Comparison of ENCODE assay signal across 35 cellular contexts in genomic region chr11:22041039-22041438, GRCh38.
"Had no signal": no experiment of that assay in that cellular context is flagged by ENCODE, and none has a peak within 500 bp of the region (broad histone marks: within the 10 kb centered on the region; RNA-seq: fewer than 3 reads in every experiment).

No MANE protein-coding gene starts in this region.

- H3K27me3 ChIP-seq: MG63 had no signal

- H3K9me3 ChIP-seq: MG63 had no signal

- DNase-seq: Karpas-422, Kasumi-1, MG63, MM.1S, MV-4-11, NCI-H1048, NCI-H1092, NCI-H1092 treated with DMSO at 0.1 percent for 48 hours, NCI-H1105, NCI-H1105 treated with DMSO at 0.1 percent for 48 hours, NCI-H1417, NCI-H1417 treated with DMSO at 0.1 percent for 48 hours, NCI-H1436, NCI-H1436 treated with DMSO at 0.1 percent for 48 hours, NCI-H146, NCI-H1694, NCI-H1694 treated with DMSO at 0.1 percent for 48 hours, NCI-H187, NCI-H187 treated with DMSO at 0.1 percent for 48 hours, NCI-H1930, NCI-H2029, NCI-H2029 treated with DMSO at 0.1 percent for 48 hours, NCI-H2081, NCI-H2081 treated with DMSO at 0.1 percent for 48 hours, NCI-H2107, NCI-H2171, NCI-H2171 treated with DMSO at 0.1 percent for 48 hours, NCI-H2227 treated with DMSO at 0.1 percent for 48 hours, NCI-H226, NCI-H345, NCI-H446, NCI-H446 treated with DMSO at 0.1 percent for 48 hours, NCI-H510A, NCI-H510A treated with DMSO at 0.1 percent for 48 hours, NCI-H524 had no signal

- H3K4me3 ChIP-seq: MG63 had no signal

- H3K36me3 ChIP-seq: MG63 had no signal
